In genomic region chr6:27479319-27480182, GRCh38 we compare ENCODE assay signal across 8 cellular contexts. TPM values are rescaled to one million over a fixed set of nuclear protein-coding genes. Genes with fewer than 3 reads are reported as not detected.
A peak's percentile ranks its signal among the peaks of the same experiment; 100 is the strongest.
DNase-seq lines count a peak whose midpoint lies in the region; ATAC-seq, FAIRE-seq and TF ChIP-seq lines count a peak whose summit lies in the region.

No MANE protein-coding gene starts in this region.

- H3K4me1 ChIP-seq in endothelial cell of umbilical vein (ENCODE audit: control insufficient read depth, extremely low read depth, insufficient read depth, low read length) = peaks cover 7% of the 10 kb centered on the region
- H3K4me1 ChIP-seq in mononuclear cell (ENCODE audit: insufficient read depth, low read length) = peaks cover 18% of the 10 kb centered on the region

- no peaks in the 10 kb centered on the region for H4K20me1 ChIP-seq in endothelial cell of umbilical vein (replicated peaks; ENCODE audit: control insufficient read depth, extremely low read depth, insufficient read depth, low read length)

- no peaks in the 10 kb centered on the region for H3K36me3 ChIP-seq in endothelial cell of umbilical vein (ENCODE audit: control insufficient read depth in 2 of 2, extremely low read depth in 1 of 2, insufficient read depth in 2 of 2, low read length in 2 of 2)

- TF ChIP-seq POLR2A in endothelial cell of umbilical vein (IDR thresholded peaks at IDR 0.05; ENCODE audit: low read depth, low read length) = no peak

- no peaks in the 10 kb centered on the region for H3K79me2 ChIP-seq in endothelial cell of umbilical vein (ENCODE audit: control insufficient read depth, insufficient read depth, low read length)

- peak overlapping the region; percentile 95 for H3K9ac ChIP-seq in endothelial cell of umbilical vein (replicated peaks; ENCODE audit: extremely low read depth, insufficient read depth, low read length)

- H2AFZ ChIP-seq in endothelial cell of umbilical vein (ENCODE audit: low read depth, low read length) = peak overlapping the region; percentile 96

- H3K27ac ChIP-seq in endothelial cell of umbilical vein (ENCODE audit: insufficient read depth, low read depth, low read length) = peak overlapping the region; percentile 82

- peak; percentile 91 for DNase-seq in Caki2 (ENCODE audit: low read depth)
- peak; percentile 90 for DNase-seq in HS-27A (ENCODE audit: low read depth)
- peak; percentile 87 for DNase-seq in NOMO-1 treated with dmso at 0.1 percent for 144 hours (lab: John Stamatoyannopoulos, UW; ENCODE audit: unreplicated experiment)
- DNase-seq in activated CD8-positive, alpha-beta memory T cell treated with anti-CD3 and anti-CD28 coated beads, Interleukin-2, amount 50 U/mL, for 1 hour (ENCODE audit: extremely low read depth) = peak; percentile 53
- peak; percentile 94 for DNase-seq in endothelial cell of umbilical vein (ENCODE audit: low read depth, low spot score)
- peak; percentile 72 to 77 for DNase-seq in stimulated activated CD8-positive, alpha-beta memory T cell treated with anti-CD3 and anti-CD28 coated beads, Interleukin-4, amount 100 ng/mL, for 1 hour (ENCODE audit: low read depth in 2 of 2, low spot score in 1 of 2)

- H3K27me3 ChIP-seq in endothelial cell of umbilical vein (ENCODE audit: control insufficient read depth in 2 of 2, insufficient read depth in 2 of 2, low read length in 2 of 2) (peaks cover 11 to 16% of the 10 kb centered on the region in 2 experiments), mononuclear cell (ENCODE audit: insufficient read depth, low read length) (no peaks in the 10 kb centered on the region)

- CTCF ChIA-PET in endothelial cell of umbilical vein (lab: Charles Lee) = interaction anchor here (0.6 to 1.7 kb wide), 11 partner anchors 19 to 352 kb away, joined by 3 to 8 read pairs (median 4); no protein-coding TSS in a partner anchor

- POLR2A ChIA-PET in endothelial cell of umbilical vein (lab: Charles Lee) = interaction anchor here (0.6 kb wide), 1 partner anchor 95 kb away, joined by 3 read pairs; no protein-coding TSS in a partner anchor

- H3K4me2 ChIP-seq in endothelial cell of umbilical vein (ENCODE audit: insufficient read depth, low read length) = peak overlapping the region; percentile 94

- in situ Hi-C loops in Caki2 (cut with HindIII; ENCODE audit: low pct_unique_long_range_greater_than_20kb, low sequenced_read_pairs) = no loop called here

- H3K9me1 ChIP-seq in endothelial cell of umbilical vein (replicated peaks; ENCODE audit: control insufficient read depth, extremely low read depth, insufficient read depth, low read length) = no peaks in the 10 kb centered on the region

- H3K9me3 ChIP-seq in endothelial cell of umbilical vein (replicated peaks; ENCODE audit: control insufficient read depth, insufficient read depth, low read length) (no peaks in the 10 kb centered on the region), mononuclear cell (ENCODE audit: low read depth, low read length) (no peaks in the 10 kb centered on the region)

- intact Hi-C loops in endothelial cell of umbilical vein (cut with micrococcal nuclease) = loop anchor here (1.0 to 10.0 kb wide), 12 partner anchors 16 to 1505 kb away; partner anchors contain the start of genes POM121L2 and ZSCAN9

- FAIRE-seq in endothelial cell of umbilical vein (lab: Jason Lieb, UNC) = peak; percentile 92

- no peak for TF ChIP-seq CTCF in endothelial cell of umbilical vein (IDR thresholded peaks at IDR 0.05; ENCODE audit: extremely low read depth in 1 of 2, insufficient read depth in 1 of 2, low read depth in 1 of 2, low read length in 2 of 2)

- no TSS peak for BruUV-seq in endothelial cell of umbilical vein (replicated peaks; lab: Mats Ljungman, UMichigan)

- H3K4me3 ChIP-seq in endothelial cell of umbilical vein (replicated peaks in 1 of 3; ENCODE audit: insufficient read depth in 1 of 3, low read depth in 1 of 3, low read length in 3 of 3) (peak overlapping the region; percentile 78 to 93 (median 88)), mononuclear cell (ENCODE audit: low read length) (peak overlapping the region; percentile 77)

- peak; percentile 53 for ATAC-seq in GM21360 (IDR thresholded peaks at IDR 0.05; ENCODE audit: unreplicated experiment)

- dilution Hi-C loops in endothelial cell of umbilical vein (cut with MboI; ENCODE audit: extremely low pct_ligation_motif_present, low sequenced_read_pairs) = no loop called here

TF ChIP-seq in endothelial cell of umbilical vein, 7 proteins besides CTCF, POLR2A, EP300 and RAD21:
- TF ChIP-seq FOS (IDR thresholded peaks at IDR 0.05; ENCODE audit: borderline replicate concordance, insufficient read depth, low read length) (no peak), MYC (IDR thresholded peaks at IDR 0.05; ENCODE audit: low read depth, low read length) (no peak), POLR2AphosphoS5 (IDR thresholded peaks at IDR 0.05; ENCODE audit: insufficient read depth, low read depth, low read length) (peak; percentile 12), GATA2 (IDR thresholded peaks at IDR 0.05; ENCODE audit: insufficient read depth, insufficient read length, low read depth, low read length) (peak; percentile 57)

RNA-seq across cellular contexts. Expression of gene ZNF184, which starts 6.6 kb away (rescaled TPM):
- 13.2 and 13.8 TPM in 2 replicates for total RNA-seq in Caki2 (2014; rRNA removed; shearing (Covaris generic); ENCODE audit: low replicate concordance)
- total RNA-seq in endothelial cell of umbilical vein = 5.4 and 6.5 TPM in 2 replicates
- polyA plus RNA-seq in endothelial cell of umbilical vein = 1.4 and 1.6 TPM in 2 replicates
- polyA plus RNA-seq in endothelial cell of umbilical vein (2011; cell fraction: cytosol; rRNA removed) = 2.6 and 3.0 TPM in 2 replicates
- 3.1 and 4.1 TPM in 2 replicates for polyA plus RNA-seq in endothelial cell of umbilical vein (2011; cell fraction: nucleus; rRNA removed)
- 3.7 and 5.0 TPM in 2 replicates for polyA plus RNA-seq in endothelial cell of umbilical vein (2012)
- 3.0 and 5.5 TPM in 2 replicates for polyA minus RNA-seq in endothelial cell of umbilical vein
- polyA minus RNA-seq in endothelial cell of umbilical vein (2011; cell fraction: cytosol; rRNA and poly(A)+ RNA removed) = 3.2 TPM
- polyA minus RNA-seq in endothelial cell of umbilical vein (2011; cell fraction: nucleus; rRNA and poly(A)+ RNA removed) = 3.3 and 4.7 TPM in 2 replicates
- 16.0 TPM for total RNA-seq in mononuclear cell

Comparison
In these comparisons a context has a peak if more than half of its experiments do, and no peak if none do; other contexts are left out.
1. Peak in every context shown above with its lines: DNase-seq, ATAC-seq, H3K4me3 ChIP-seq and H3K27ac ChIP-seq.